20 cellular contexts compared by ENCODE assay signal in genomic region chr5:159874308-159874707, GRCh38. TPM values are rescaled to one million over a fixed set of nuclear protein-coding genes. Genes with fewer than 3 reads are reported as not detected.
DNase-seq lines count a peak whose midpoint lies in the region; TF ChIP-seq lines count a peak whose summit lies in the region.
"Had no signal": no experiment of that assay in that cellular context is flagged by ENCODE, and none has a peak within 500 bp of the region (broad histone marks: within the 10 kb centered on the region; RNA-seq: fewer than 3 reads in every experiment).

No MANE protein-coding gene starts in this region.

- H3K36me3 Mint-ChIP-seq in MCF 10A (ENCODE audit: insufficient read depth, unreplicated experiment), result no peaks in the 10 kb centered on the region

- H3K27ac Mint-ChIP-seq in MCF 10A (ENCODE audit: low read depth, unreplicated experiment), result no peak overlapping the region
- H3K27ac Mint-ChIP-seq: dendritic cell treated with granulocyte-macrophage colony-stimulating factor and Interleukin-4, amounts not matched to agents 40 ng/mL and 50 ng/mL, for 4 days; progenitor cell of endocrine pancreas had no signal

- H3K4me3 Mint-ChIP-seq in MCF 10A (ENCODE audit: unreplicated experiment), result no peak overlapping the region
- H3K4me3 Mint-ChIP-seq: dendritic cell treated with granulocyte-macrophage colony-stimulating factor and Interleukin-4, amounts not matched to agents 40 ng/mL and 50 ng/mL, for 4 days had no signal

- no TSS peak for BruUV-seq in MCF 10A (replicated peaks; lab: Mats Ljungman, UMichigan)

- H3K9me3 ChIP-seq in breast epithelium, result no peaks in the 10 kb centered on the region
- H3K9me3 ChIP-seq: gastroesophageal sphincter had no signal

- H3K27ac ChIP-seq in breast epithelium, result no peak overlapping the region
- no peak overlapping the region for H3K27ac ChIP-seq in RWPE1
- H3K27ac ChIP-seq: C4-2B, gastroesophageal sphincter, SK-N-MC had no signal

- no peak for TF ChIP-seq POLR2A in breast epithelium (IDR thresholded peaks at IDR 0.05)

- CTCF ChIA-PET in MCF 10A (lab: Yijun Ruan, JAX), result interaction anchor here (0.6 to 1.3 kb wide), 4 partner anchors 44 to 423 kb away, joined by 3 to 4 read pairs (median 4); no protein-coding TSS in a partner anchor
- CTCF ChIA-PET in RWPE1 (lab: Yijun Ruan, JAX), result interaction anchor here (0.7 kb wide), 1 partner anchor 24 kb away, joined by 4 read pairs; no protein-coding TSS in a partner anchor

- H3K4me1 ChIP-seq in breast epithelium, result peaks cover 0 to 8% of the 10 kb centered on the region in 2 donors

- DNase-seq in MCF 10A (ENCODE audit: unreplicated experiment) (peak; percentile 73), breast epithelium (ENCODE audit: low spot score in 2 of 2) (no peak), RWPE1 (ENCODE audit: low spot score) (peak; percentile 63), fibroblast of pulmonary artery (ENCODE audit: low read depth) (peak; percentile 44), cortex of kidney (lab: John Stamatoyannopoulos, UW) (no peak), DMS153 treated with DMSO at 0.1 percent for 48 hours (lab: John Stamatoyannopoulos, UW; ENCODE audit: unreplicated experiment) (no peak), iPS-NIHi7 (ENCODE audit: extremely low spot score) (no peak), hepatic stellate cell (ENCODE audit: low spot score) (no peak)
- DNase-seq: Karpas-422; midbrain; NCI-H2171; NCI-H69; stimulated activated CD4-positive, alpha-beta T cell treated with anti-CD3 and anti-CD28 coated beads, Interleukin-4, amount 100 ng/mL, for 4 hours had no signal

- no peaks in the 10 kb centered on the region for H3K27me3 ChIP-seq in breast epithelium
- H3K27me3 ChIP-seq: gastroesophageal sphincter had no signal

- TF ChIP-seq CTCF in MCF 10A (IDR thresholded peaks at IDR 0.05; ENCODE audit: unreplicated experiment) (no peak), breast epithelium (IDR thresholded peaks at IDR 0.05) (no peak), RWPE1 (conservative IDR thresholded peaks at IDR 0.05; ENCODE audit: low read depth) (no peak), fibroblast of pulmonary artery (IDR thresholded peaks at IDR 0.05; ENCODE audit: low read length, missing control alignments) (no peak)

- H3K9me3 Mint-ChIP-seq in MCF 10A (ENCODE audit: unreplicated experiment), result no peaks in the 10 kb centered on the region
- H3K9me3 Mint-ChIP-seq: dendritic cell treated with granulocyte-macrophage colony-stimulating factor and Interleukin-4, amounts not matched to agents 40 ng/mL and 50 ng/mL, for 4 days had no signal

- intact Hi-C loops in MCF 10A (cut with micrococcal nuclease) (no loop called here), breast epithelium (cut with DNase I; ENCODE audit: low total_unique reads) (no loop called here)

- peaks cover 20% of the 10 kb centered on the region for H3K4me1 Mint-ChIP-seq in MCF 10A (ENCODE audit: insufficient read depth, unreplicated experiment)

- no peaks in the 10 kb centered on the region for H3K36me3 ChIP-seq in breast epithelium
- H3K36me3 ChIP-seq: gastroesophageal sphincter had no signal

- POLR2A ChIA-PET in MCF 10A (lab: Yijun Ruan, JAX) (interaction anchor here (0.9 kb wide), 1 partner anchor 11 kb away, joined by 3 read pairs; no protein-coding TSS in a partner anchor), RWPE1 (lab: Yijun Ruan, JAX; ENCODE audit: low non-redundant PET) (no interaction called here)

- H3K27me3 Mint-ChIP-seq in MCF 10A (ENCODE audit: insufficient read depth, unreplicated experiment), result no peaks in the 10 kb centered on the region

- H3K4me3 ChIP-seq in breast epithelium (no peak overlapping the region), fibroblast of pulmonary artery (replicated peaks; ENCODE audit: low read depth, low read length) (no peak overlapping the region)
- H3K4me3 ChIP-seq: gastroesophageal sphincter, SK-N-MC had no signal

RNA-seq across cellular contexts. Expression of gene ADRA1B, which starts 42.0 kb away (rescaled TPM):
- total RNA-seq in MCF 10A (2022) (0.14 TPM in 1 of 2 replicates, not detected in the other), breast epithelium (1 to 10 TPM in 1 of 3 donors, under 1 TPM in 2; 0.33 to 2.9 (median 0.88) TPM)
- total RNA-seq: A673, HT-29 had no signal

Comparison
In these comparisons a context has a peak if more than half of its experiments do, and no peak if none do; other contexts are left out.
1. DNase-seq: peak in MCF 10A (single experiment), RWPE1 (single experiment) and fibroblast of pulmonary artery (single experiment); none in breast epithelium (0 of 2), cortex of kidney (single experiment), DMS153 treated with DMSO at 0.1 percent for 48 hours (single experiment), iPS-NIHi7 (single experiment) and hepatic stellate cell (single experiment).